8 cellular contexts compared by ENCODE assay signal in genomic region chr17:63675607-63676539, GRCh38. TPM values are rescaled to one million over a fixed set of nuclear protein-coding genes. Genes with fewer than 3 reads are reported as not detected.
DNase-seq lines count a peak whose midpoint lies in the region; ATAC-seq, FAIRE-seq and TF ChIP-seq lines count a peak whose summit lies in the region.

No MANE protein-coding gene starts in this region.

- no peaks in the 10 kb centered on the region for H3K79me2 ChIP-seq in K562 (ENCODE audit: control insufficient read depth, insufficient read depth, low read length)

- CTCF ChIA-PET in K562 (lab: Yijun Ruan, JAX; ENCODE audit: low intra/inter-chr PET ratio), result interaction anchor here (0.6 kb wide), 1 partner anchor 11 kb away, joined by 3 read pairs; no protein-coding TSS in a partner anchor

- BruUV-seq in K562 (replicated peaks; lab: Mats Ljungman, UMichigan), result no TSS peak

- no peak overlapping the region for H3K4me3 ChIP-seq in AG10803 (ENCODE audit: low read length)
- H3K4me3 ChIP-seq in K562, result peak overlapping the region; percentile 3; the same call in 1 of the 2 replicates

- POLR2A ChIA-PET in K562 (lab: Yijun Ruan, JAX), result interaction anchor here (0.6 to 2.3 kb wide), 14 partner anchors 10 to 1049 kb away, joined by 3 to 17 read pairs (median 3); partner anchors contain the start of genes CCDC47, MAP3K3 and SMARCD2

- H3K9ac ChIP-seq in K562 (ENCODE audit: insufficient read depth in 1 of 2, low read depth in 2 of 2, low read length in 2 of 2), result peak overlapping the region; percentile 58 to 78; a peak in 3 of 4 replicates

- peak in 1 of 2 experiments; percentile 26; a peak in 2 of 4 replicates for TF ChIP-seq RAD21 in K562 (CRISPR knock-in tag; conservative IDR thresholded peaks at IDR 0.05 in 1 of 2, IDR thresholded peaks at IDR 0.05 in 1 of 2)

- intact Hi-C loops in K562 (cut with micrococcal nuclease), result loop anchor here (2.0 kb wide), 1 partner anchor 53 kb away; the partner anchor contains the start of gene MAP3K3

- DNase-seq in AG10803 (ENCODE audit: low read depth) (peak; percentile 82), KBM-7 (peak; percentile 74), K562 (ENCODE audit: extremely low read depth in 1 of 4, low spot score in 3 of 4) (peak; percentile 64 to 95 (median 76)), inferior parietal cortex (ENCODE audit: extremely low spot score) (peak; percentile 60), stromal cell of bone marrow (ENCODE audit: low read depth) (peak; percentile 81), NCI-H1930 (lab: John Stamatoyannopoulos, UW) (no peak)

- TF ChIP-seq EP300 in K562 (IDR thresholded peaks at IDR 0.05; ENCODE audit: low read length), result peak; percentile 45; the same call in 1 of the 2 replicates

- peak; percentile 92 for ATAC-seq in K562
- no peak for ATAC-seq in HG02610 (IDR thresholded peaks at IDR 0.05; ENCODE audit: unreplicated experiment)
- ATAC-seq in GM18861 (IDR thresholded peaks at IDR 0.05; ENCODE audit: unreplicated experiment), result no peak

- H4K20me1 ChIP-seq in K562 (replicated peaks; ENCODE audit: control insufficient read depth, insufficient read depth, low read length), result no peaks in the 10 kb centered on the region

- H2AFZ ChIP-seq in K562 (ENCODE audit: low read depth, low read length), result peak overlapping the region; percentile 89

- peaks cover 9% of the 10 kb centered on the region; the same call in 2 of the 3 replicates for H3K36me3 ChIP-seq in K562 (ENCODE audit: control insufficient read depth, insufficient read depth, low read length)

- no peak for TF ChIP-seq POLR2A in K562 (conservative IDR thresholded peaks at IDR 0.05)

- H3K9me1 ChIP-seq in K562 (ENCODE audit: control insufficient read depth, insufficient read depth, low read length), result no peaks in the 10 kb centered on the region

- peaks cover 10 to 24% of the 10 kb centered on the region in 2 experiments for H3K4me1 ChIP-seq in K562 (replicated peaks in 1 of 2; ENCODE audit: control insufficient read depth in 2 of 2, insufficient read depth in 2 of 2, low read length in 2 of 2)

- no peaks in the 10 kb centered on the region for H3K27me3 ChIP-seq in K562 (ENCODE audit: control insufficient read depth in 2 of 2, insufficient read depth in 2 of 2, low read length in 2 of 2)

- TF ChIP-seq CTCF in AG10803 (conservative IDR thresholded peaks at IDR 0.05; ENCODE audit: low read length), result no peak
- TF ChIP-seq CTCF in K562 (IDR thresholded peaks at IDR 0.05 in 2 of 3, conservative IDR thresholded peaks at IDR 0.05 in 1 of 3; ENCODE audit: insufficient read depth in 2 of 3, low read depth in 1 of 3, low read length in 3 of 3), result no peak

- H3K9me3 ChIP-seq in K562 (replicated peaks; ENCODE audit: control insufficient read depth, insufficient read depth, low read depth, low read length), result no peaks in the 10 kb centered on the region

- peak overlapping the region; percentile 62 for H3K27ac ChIP-seq in K562 (ENCODE audit: extremely low read depth, low read depth, low read length)

- WGBS in K562 (ENCODE audit: insufficient coverage, low coverage, missing lambda C conversion rate), result 28% methylated on average over 6 of the region's 6 CpGs

- in situ Hi-C loops in KBM-7 (cut with MboI; ENCODE audit: low pct_unique_long_range_greater_than_20kb, low sequenced_read_pairs), result no loop called here
- in situ Hi-C loops in K562 (cut with MboI), result no loop called here

- H3K4me2 ChIP-seq in K562 (ENCODE audit: insufficient read depth, low read length), result peak overlapping the region; percentile 80

- FAIRE-seq in K562 (lab: Jason Lieb, UNC), result peak; percentile 83

TF ChIP-seq in K562, 482 proteins besides CTCF, POLR2A, EP300 and RAD21 (continues in another document):
- peak; percentile 76 for TF ChIP-seq GTF2E2 (tag; IDR thresholded peaks at IDR 0.05)
- TF ChIP-seq CREM (IDR thresholded peaks at IDR 0.05; ENCODE audit: low read depth), result 0 out of 2 replicates have a peak, but pooled peaks have one; percentile 5
- TF ChIP-seq ARID1B (IDR thresholded peaks at IDR 0.05), result peak; percentile 67; the same call in 1 of the 2 replicates
- TF ChIP-seq SIN3B (IDR thresholded peaks at IDR 0.05; ENCODE audit: low read depth), result no peak
- TF ChIP-seq ELF1 (tag; IDR thresholded peaks at IDR 0.05), result peak; percentile 64; the same call in 1 of the 2 replicates
- TF ChIP-seq, protein P1, sequence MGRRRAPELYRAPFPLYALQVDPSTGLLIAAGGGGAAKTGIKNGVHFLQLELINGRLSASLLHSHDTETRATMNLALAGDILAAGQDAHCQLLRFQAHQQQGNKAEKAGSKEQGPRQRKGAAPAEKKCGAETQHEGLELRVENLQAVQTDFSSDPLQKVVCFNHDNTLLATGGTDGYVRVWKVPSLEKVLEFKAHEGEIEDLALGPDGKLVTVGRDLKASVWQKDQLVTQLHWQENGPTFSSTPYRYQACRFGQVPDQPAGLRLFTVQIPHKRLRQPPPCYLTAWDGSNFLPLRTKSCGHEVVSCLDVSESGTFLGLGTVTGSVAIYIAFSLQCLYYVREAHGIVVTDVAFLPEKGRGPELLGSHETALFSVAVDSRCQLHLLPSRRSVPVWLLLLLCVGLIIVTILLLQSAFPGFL (CRISPR knock-in tag; IDR thresholded peaks at IDR 0.05), result peak; percentile 25; the same call in 1 of the 2 replicates
- TF ChIP-seq CBFA2T3 (IDR thresholded peaks at IDR 0.05), result 0 out of 2 replicates have a peak, but pooled peaks have one; percentile 19
- peak; percentile 85 for TF ChIP-seq NFIX (CRISPR knock-in tag; IDR thresholded peaks at IDR 0.05; ENCODE audit: low read depth)
- TF ChIP-seq, protein P2, sequence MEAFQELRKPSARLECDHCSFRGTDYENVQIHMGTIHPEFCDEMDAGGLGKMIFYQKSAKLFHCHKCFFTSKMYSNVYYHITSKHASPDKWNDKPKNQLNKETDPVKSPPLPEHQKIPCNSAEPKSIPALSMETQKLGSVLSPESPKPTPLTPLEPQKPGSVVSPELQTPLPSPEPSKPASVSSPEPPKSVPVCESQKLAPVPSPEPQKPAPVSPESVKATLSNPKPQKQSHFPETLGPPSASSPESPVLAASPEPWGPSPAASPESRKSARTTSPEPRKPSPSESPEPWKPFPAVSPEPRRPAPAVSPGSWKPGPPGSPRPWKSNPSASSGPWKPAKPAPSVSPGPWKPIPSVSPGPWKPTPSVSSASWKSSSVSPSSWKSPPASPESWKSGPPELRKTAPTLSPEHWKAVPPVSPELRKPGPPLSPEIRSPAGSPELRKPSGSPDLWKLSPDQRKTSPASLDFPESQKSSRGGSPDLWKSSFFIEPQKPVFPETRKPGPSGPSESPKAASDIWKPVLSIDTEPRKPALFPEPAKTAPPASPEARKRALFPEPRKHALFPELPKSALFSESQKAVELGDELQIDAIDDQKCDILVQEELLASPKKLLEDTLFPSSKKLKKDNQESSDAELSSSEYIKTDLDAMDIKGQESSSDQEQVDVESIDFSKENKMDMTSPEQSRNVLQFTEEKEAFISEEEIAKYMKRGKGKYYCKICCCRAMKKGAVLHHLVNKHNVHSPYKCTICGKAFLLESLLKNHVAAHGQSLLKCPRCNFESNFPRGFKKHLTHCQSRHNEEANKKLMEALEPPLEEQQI (IDR thresholded peaks at IDR 0.05), result no peak
- TF ChIP-seq XRCC3 (IDR thresholded peaks at IDR 0.05), result no peak
- TF ChIP-seq NR2C2 (CRISPR knock-in tag; IDR thresholded peaks at IDR 0.05), result no peak
- peak; percentile 54; the same call in 1 of the 2 replicates for TF ChIP-seq NR2C2 (tag; IDR thresholded peaks at IDR 0.05)
- TF ChIP-seq ZNF764 (CRISPR knock-in tag; IDR thresholded peaks at IDR 0.05; ENCODE audit: low read depth), result 0 out of 2 replicates have a peak, but pooled peaks have one; percentile 67
- TF ChIP-seq CXXC5 (CRISPR knock-in tag; IDR thresholded peaks at IDR 0.05), result peak; percentile 47; the same call in 1 of the 2 replicates

RNA-seq across cellular contexts. Expression of gene LIMD2, which starts 24.1 kb away (rescaled TPM):
- total RNA-seq in K562 (2011; cell fraction: chromatin; rRNA removed; ENCODE audit: low replicate concordance), result 3.2 and 10.4 TPM in 2 replicates
- 9.2 and 10.3 TPM in 2 replicates for total RNA-seq in K562 (2011; cell fraction: nucleolus; rRNA removed)
- total RNA-seq in K562 (2011; cell fraction: nucleoplasm; rRNA removed), result 4.0 and 4.8 TPM in 2 replicates
- total RNA-seq in K562 (2014; rRNA removed) (7.6 and 8.7 TPM in 2 replicates), K562 (2014; rRNA removed; fragmentation: Illumina TruSeq; extraction: Trizol) (0.70 and 0.76 TPM in 2 replicates), K562 (2015; rRNA removed; fragmentation: Illumina TruSeq; extraction: Trizol) (2.1 and 2.7 TPM in 2 replicates), K562 (2021) (8.7 and 11.2 TPM in 2 replicates)
- polyA plus RNA-seq in K562 (2011; rRNA removed) (5.6 and 5.8 TPM in 2 replicates), K562 (2014; fragmentation: Illumina TruSeq; extraction: Trizol) (2.8 and 4.9 TPM in 2 replicates), K562 (2014; fragmentation: Nextera tagmentation; extraction: Ambion mirVana) (under 1 TPM; 0.07 to 0.18 TPM), K562 (2014; rRNA removed) (8.7 and 11.1 TPM in 2 replicates)
- polyA plus RNA-seq in K562 (2011; cell fraction: cytosol; rRNA removed), result 4.3 and 9.2 TPM in 2 replicates
- polyA plus RNA-seq in K562 (2011; cell fraction: nucleus; rRNA removed), result 13.6 and 28.0 TPM in 2 replicates
- 4.9 and 8.0 TPM in 2 replicates for polyA plus RNA-seq in K562 (2012)
- 0.88 and 0.93 TPM in 2 replicates for polyA minus RNA-seq in K562 (2011; rRNA and poly(A)+ RNA removed)
- 5.2 and 7.3 TPM in 2 replicates for polyA minus RNA-seq in K562 (2011; cell fraction: cytosol; rRNA and poly(A)+ RNA removed)
- 5.6 and 7.0 TPM in 2 replicates for polyA minus RNA-seq in K562 (2011; cell fraction: nucleus; rRNA and poly(A)+ RNA removed)

RNA-seq across cellular contexts. Expression of gene MAP3K3, which starts 53.7 kb away (rescaled TPM):
- total RNA-seq in K562 (2011; cell fraction: chromatin; rRNA removed; ENCODE audit: low replicate concordance), result 42.0 and 66.8 TPM in 2 replicates
- total RNA-seq in K562 (2011; cell fraction: nucleolus; rRNA removed), result 33.2 and 37.2 TPM in 2 replicates
- 33.3 and 38.9 TPM in 2 replicates for total RNA-seq in K562 (2011; cell fraction: nucleoplasm; rRNA removed)
- 11.7 and 14.6 TPM in 2 replicates for total RNA-seq in K562 (2014; rRNA removed)
- total RNA-seq in K562 (2014; rRNA removed; fragmentation: Illumina TruSeq; extraction: Trizol), result 9.0 and 9.4 TPM in 2 replicates
- total RNA-seq in K562 (2015; rRNA removed; fragmentation: Illumina TruSeq; extraction: Trizol), result 12.7 and 12.8 TPM in 2 replicates
- 15.0 and 16.5 TPM in 2 replicates for total RNA-seq in K562 (2021)
- polyA plus RNA-seq in K562 (2011; rRNA removed), result 13.4 and 14.4 TPM in 2 replicates
- polyA plus RNA-seq in K562 (2011; cell fraction: cytosol; rRNA removed), result 10.7 and 12.3 TPM in 2 replicates
- polyA plus RNA-seq in K562 (2011; cell fraction: nucleus; rRNA removed), result 35.2 and 39.7 TPM in 2 replicates
- polyA plus RNA-seq in K562 (2012), result 11.4 and 12.2 TPM in 2 replicates
- 12.1 and 12.9 TPM in 2 replicates for polyA plus RNA-seq in K562 (2014; fragmentation: Illumina TruSeq; extraction: Trizol)
- 1 to 10 TPM in 1 of 2 experiments, under 1 TPM in 1; 0.69 to 1.7 TPM for polyA plus RNA-seq in K562 (2014; fragmentation: Nextera tagmentation; extraction: Ambion mirVana)
- polyA plus RNA-seq in K562 (2014; rRNA removed), result 11.1 and 12.3 TPM in 2 replicates
- polyA minus RNA-seq in K562 (2011; rRNA and poly(A)+ RNA removed), result 14.7 and 15.8 TPM in 2 replicates
- polyA minus RNA-seq in K562 (2011; cell fraction: cytosol; rRNA and poly(A)+ RNA removed), result 11.4 and 12.7 TPM in 2 replicates
- 19.0 and 22.8 TPM in 2 replicates for polyA minus RNA-seq in K562 (2011; cell fraction: nucleus; rRNA and poly(A)+ RNA removed)

Comparison
In these comparisons a context has a peak if more than half of its experiments do, and no peak if none do; other contexts are left out.
1. DNase-seq: peak in AG10803 (single experiment), KBM-7 (single experiment), K562 (4 of 4), inferior parietal cortex (single experiment) and stromal cell of bone marrow (single experiment); none in NCI-H1930 (0 of 2).